ENCODE assay signal across 18 cellular contexts in the genomic region with DNA sequence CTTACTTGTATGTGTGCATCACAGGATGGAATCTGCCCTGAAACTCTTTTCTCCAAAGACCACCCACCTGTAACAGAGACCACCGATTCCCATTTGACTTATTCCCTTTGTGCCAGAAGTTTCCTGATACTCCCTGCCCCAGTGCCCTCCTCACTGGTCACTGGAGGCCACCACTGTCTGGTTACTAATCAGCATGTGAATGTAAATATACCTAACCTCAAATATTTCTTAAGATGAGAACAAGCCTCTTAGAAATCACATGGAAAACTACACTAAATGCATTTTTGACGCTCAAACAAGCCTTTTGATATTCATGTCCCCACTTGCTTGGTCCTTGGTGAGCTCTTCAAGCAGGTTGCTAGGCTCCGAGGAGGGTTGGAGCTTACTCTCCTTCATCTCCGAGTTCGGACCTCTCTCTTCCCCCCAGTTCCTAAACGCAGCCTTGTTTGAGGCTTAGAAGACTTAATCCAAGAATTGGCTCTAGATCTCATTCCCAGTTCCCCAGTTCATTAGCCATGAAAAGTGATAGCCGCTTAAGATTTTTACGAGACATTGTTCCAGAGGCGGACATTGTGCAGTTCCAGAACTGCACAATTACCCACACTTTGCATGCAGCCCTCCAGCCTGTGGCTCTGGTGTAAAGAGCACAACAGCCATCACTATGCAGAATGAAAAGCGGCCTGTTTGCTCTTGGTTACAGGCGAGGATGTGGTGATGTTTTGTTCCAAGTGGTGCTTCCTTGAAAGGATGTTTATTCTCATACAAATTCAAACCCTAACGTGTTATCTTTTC.
DNase-seq lines count a peak whose midpoint lies in the region; ATAC-seq and TF ChIP-seq lines count a peak whose summit lies in the region.
"Had no signal": no experiment of that assay in that cellular context is flagged by ENCODE, and none has a peak within 500 bp of the region (broad histone marks: within the 10 kb centered on the region; RNA-seq: fewer than 3 reads in every experiment).

No MANE protein-coding gene starts in this region.

- DNase-seq in NCI-H2196 (lab: John Stamatoyannopoulos, UW; ENCODE audit: unreplicated experiment): peak; percentile 14
- no peak for DNase-seq in NCI-H2196 treated with DMSO at 0.1 percent for 48 hours (lab: John Stamatoyannopoulos, UW; ENCODE audit: unreplicated experiment)
- DNase-seq in medulla oblongata (ENCODE audit: extremely low spot score): peak; percentile 58
- DNase-seq in upper lobe of right lung: no peak
- DNase-seq in MM.1S: no peak
- DNase-seq: DMS153, KBM-7, NCI-H1092 treated with DMSO at 0.1 percent for 48 hours, NCI-H2029, NCI-H69 had no signal

- H3K27me3 Mint-ChIP-seq in brain: peaks cover 7% of the 10 kb centered on the region

- no peak for TF ChIP-seq CTCF in brain (conservative IDR thresholded peaks at IDR 0.05)
- TF ChIP-seq CTCF in upper lobe of right lung (IDR thresholded peaks at IDR 0.05): no peak
- no peak for TF ChIP-seq CTCF in MM.1S (IDR thresholded peaks at IDR 0.05; ENCODE audit: low read length)

- H3K4me1 ChIP-seq in upper lobe of right lung (no peaks in the 10 kb centered on the region), MM.1S (ENCODE audit: low read length) (no peaks in the 10 kb centered on the region)

- H3K79me2 ChIP-seq in MM.1S (ENCODE audit: low read length): no peaks in the 10 kb centered on the region

- no peak overlapping the region for H3K4me2 ChIP-seq in MM.1S (ENCODE audit: low read depth, low read length)
- H3K4me2 ChIP-seq: BLaER1 treated with 17β-estradiol and CSF1 and Interleukin-3, amounts not matched to agents 10 nM and 100 nM had no signal

- H3K4me3 Mint-ChIP-seq in brain: no peak overlapping the region

- no peak overlapping the region for H3K9ac ChIP-seq in MM.1S (ENCODE audit: low read length)
- H3K9ac ChIP-seq: BLaER1 treated with 17β-estradiol and CSF1 and Interleukin-3, amounts not matched to agents 10 nM and 100 nM had no signal

- H3K9me3 ChIP-seq in upper lobe of right lung: no peaks in the 10 kb centered on the region
- H3K9me3 ChIP-seq in MM.1S (replicated peaks; ENCODE audit: insufficient read depth, low read length): no peaks in the 10 kb centered on the region
- H3K9me3 ChIP-seq: BLaER1 treated with 17β-estradiol and CSF1 and Interleukin-3, amounts not matched to agents 10 nM and 100 nM had no signal

- H3F3A ChIP-seq in MM.1S (ENCODE audit: insufficient read depth, low read length): no peaks in the 10 kb centered on the region

- H3K27me3 ChIP-seq in upper lobe of right lung: peaks cover 3% of the 10 kb centered on the region
- H3K27me3 ChIP-seq in MM.1S (replicated peaks; ENCODE audit: insufficient read depth, low read length): no peaks in the 10 kb centered on the region
- H3K27me3 ChIP-seq: BLaER1 treated with 17β-estradiol and CSF1 and Interleukin-3, amounts not matched to agents 10 nM and 100 nM had no signal

- no peak overlapping the region for H2AFZ ChIP-seq in MM.1S (ENCODE audit: low read length)

- H3K27ac Mint-ChIP-seq in brain: peak overlapping the region in 3 of 5 experiments; percentile 1 to 88 (median 68)

- no peaks in the 10 kb centered on the region for H3K36me3 ChIP-seq in upper lobe of right lung
- H3K36me3 ChIP-seq in MM.1S (replicated peaks; ENCODE audit: insufficient read depth, low read length): no peaks in the 10 kb centered on the region
- H3K36me3 ChIP-seq: BLaER1 treated with 17β-estradiol and CSF1 and Interleukin-3, amounts not matched to agents 10 nM and 100 nM had no signal

- H4K20me1 ChIP-seq in MM.1S (ENCODE audit: insufficient read depth, low read length): no peaks in the 10 kb centered on the region
- H4K20me1 ChIP-seq: BLaER1 treated with 17β-estradiol and CSF1 and Interleukin-3, amounts not matched to agents 10 nM and 100 nM had no signal

- ATAC-seq in upper lobe of right lung (peak; percentile 56), HG03521 (IDR thresholded peaks at IDR 0.05; ENCODE audit: unreplicated experiment) (no peak), GM19324 (IDR thresholded peaks at IDR 0.05; ENCODE audit: low FRiP score, unreplicated experiment) (no peak)
- ATAC-seq: Panc1, Right ventricle myocardium inferior had no signal

- H3K9me2 ChIP-seq in MM.1S (replicated peaks; ENCODE audit: insufficient read depth, low read length): no peaks in the 10 kb centered on the region

- H3K36me3 Mint-ChIP-seq in brain: no peaks in the 10 kb centered on the region

- H3K27ac ChIP-seq in upper lobe of right lung (no peak overlapping the region), MM.1S (ENCODE audit: low read length) (no peak overlapping the region)
- H3K27ac ChIP-seq: 22Rv1; BLaER1 treated with 17β-estradiol and CSF1 and Interleukin-3, amounts not matched to agents 10 nM and 100 nM; SK-N-MC had no signal

- peaks cover 0 to 9% (median 0%) of the 10 kb centered on the region in 5 experiments for H3K9me3 Mint-ChIP-seq in brain

- H3K4me3 ChIP-seq in upper lobe of right lung (no peak overlapping the region), MM.1S (ENCODE audit: low read length) (no peak overlapping the region)
- H3K4me3 ChIP-seq: BLaER1 treated with 17β-estradiol and CSF1 and Interleukin-3, amounts not matched to agents 10 nM and 100 nM; SK-N-MC had no signal

- H3K4me1 Mint-ChIP-seq in brain: peaks cover 53% of the 10 kb centered on the region

- intact Hi-C loops in upper lobe of right lung (cut with DNase I): no loop called here

Comparison
In these comparisons a context has a peak if more than half of its experiments do, and no peak if none do; other contexts are left out.
1. DNase-seq: peak in NCI-H2196 (single experiment) and medulla oblongata (single experiment); none in NCI-H2196 treated with DMSO at 0.1 percent for 48 hours (single experiment), upper lobe of right lung (single experiment) and MM.1S (single experiment).